ENCODE assay signal across 12 cellular contexts in the genomic region with DNA sequence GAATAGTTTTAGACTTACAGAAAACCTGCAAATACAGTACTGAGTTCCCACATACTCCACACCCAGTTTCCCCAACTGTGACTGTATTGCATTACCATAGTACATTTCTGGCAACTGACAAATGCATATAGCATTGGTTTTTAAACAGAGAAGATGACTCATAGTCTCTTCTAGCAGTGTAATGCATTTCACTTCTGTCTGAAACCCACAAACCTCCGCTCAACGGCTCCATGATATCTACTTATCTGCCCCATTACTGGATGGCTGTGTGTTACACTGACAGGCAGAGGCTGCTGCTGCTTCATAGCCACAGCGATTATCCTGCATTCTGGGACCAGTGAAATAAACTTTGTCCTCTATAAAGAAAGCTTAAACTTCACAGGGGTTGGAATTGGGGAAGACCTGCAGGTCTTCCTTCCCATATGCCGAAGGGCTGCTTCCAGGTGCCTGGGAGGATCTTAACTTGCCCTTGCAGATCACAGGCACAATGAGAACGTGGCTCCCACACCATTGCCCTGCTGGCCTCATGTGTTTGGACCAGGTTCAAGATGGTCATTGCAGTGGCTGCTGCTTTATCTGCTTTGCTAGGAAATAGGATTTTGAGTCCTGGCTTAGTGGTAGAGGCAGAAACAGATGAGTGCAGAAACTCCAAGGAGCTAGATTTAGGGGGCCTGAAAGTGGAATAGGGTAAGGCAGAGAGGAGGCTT.
DNase-seq lines count a peak whose midpoint lies in the region; ATAC-seq and TF ChIP-seq lines count a peak whose summit lies in the region.
"Had no signal": no experiment of that assay in that cellular context is flagged by ENCODE, and none has a peak within 500 bp of the region (broad histone marks: within the 10 kb centered on the region; RNA-seq: fewer than 3 reads in every experiment).

No MANE protein-coding gene starts in this region.

- H3K9me3 Mint-ChIP-seq in WTC11, result no peaks in the 10 kb centered on the region

- TF ChIP-seq POLR2A in esophagus muscularis mucosa (IDR thresholded peaks at IDR 0.05; ENCODE audit: low read depth), result no peak

- POLR2A ChIA-PET in WTC11 (lab: Charles Lee), result no interaction called here

- DNase-seq in NOMO-1 treated with dmso at 0.1 percent for 144 hours (lab: John Stamatoyannopoulos, UW; ENCODE audit: unreplicated experiment) (peak; percentile 6), fibroblast of the aortic adventitia (ENCODE audit: low read depth) (peak; percentile 5), esophagus muscularis mucosa (ENCODE audit: extremely low spot score) (no peak), NCI-H187 treated with DMSO at 0.1 percent for 48 hours (lab: John Stamatoyannopoulos, UW) (no peak), WTC11 (ENCODE audit: low spot score) (no peak)
- DNase-seq: left ventricle myocardium inferior, NCI-H524 treated with DMSO at 0.1 percent for 48 hours, sigmoid colon, testis had no signal

- no peaks in the 10 kb centered on the region for H3K9me3 ChIP-seq in esophagus muscularis mucosa
- H3K9me3 ChIP-seq: left ventricle myocardium inferior, sigmoid colon, testis had no signal

- H3K36me3 ChIP-seq in esophagus muscularis mucosa, result no peaks in the 10 kb centered on the region
- H3K36me3 ChIP-seq: left ventricle myocardium inferior, sigmoid colon had no signal

- no peak overlapping the region for H3K27ac ChIP-seq in esophagus muscularis mucosa (replicated peaks in 1 of 4)
- H3K27ac ChIP-seq: left ventricle myocardium inferior, sigmoid colon, testis had no signal

- no peaks in the 10 kb centered on the region for H3K27me3 Mint-ChIP-seq in WTC11 (ENCODE audit: low read depth)

- no peaks in the 10 kb centered on the region for H3K27me3 ChIP-seq in esophagus muscularis mucosa
- H3K27me3 ChIP-seq: sigmoid colon, testis had no signal

- no peaks in the 10 kb centered on the region for H3K4me1 ChIP-seq in esophagus muscularis mucosa
- H3K4me1 ChIP-seq: left ventricle myocardium inferior, testis had no signal

- intact Hi-C loops in esophagus muscularis mucosa (cut with DNase I), result no loop called here

- H3K36me3 Mint-ChIP-seq in WTC11, result no peaks in the 10 kb centered on the region

- H3K4me3 ChIP-seq in fibroblast of the aortic adventitia (ENCODE audit: low read depth, low read length) (no peak overlapping the region), esophagus muscularis mucosa (no peak overlapping the region)
- H3K4me3 ChIP-seq: left ventricle myocardium inferior, sigmoid colon, testis had no signal

- TF ChIP-seq CTCF in fibroblast of the aortic adventitia (IDR thresholded peaks at IDR 0.05; ENCODE audit: insufficient read depth, low read length) (no peak), esophagus muscularis mucosa (IDR thresholded peaks at IDR 0.05) (no peak), WTC11 (IDR thresholded peaks at IDR 0.05) (no peak)

- ATAC-seq in GM18499 (IDR thresholded peaks at IDR 0.05; ENCODE audit: insufficient read depth, unreplicated experiment), result peak; percentile 88
- peak; percentile 96 for ATAC-seq in HG02870 (IDR thresholded peaks at IDR 0.05; ENCODE audit: unreplicated experiment)
- ATAC-seq in GM21737 (IDR thresholded peaks at IDR 0.05; ENCODE audit: unreplicated experiment), result no peak
- ATAC-seq in WTC11, result no peak

- H3K4me1 Mint-ChIP-seq in WTC11, result no peaks in the 10 kb centered on the region

- no peak for TF ChIP-seq EP300 in esophagus muscularis mucosa (IDR thresholded peaks at IDR 0.05)

- WGBS in esophagus muscularis mucosa, result 77% methylated on average over 5 of the region's 5 CpGs

- CTCF ChIA-PET in WTC11 (lab: Charles Lee), result no interaction called here

- H3K4me3 Mint-ChIP-seq in WTC11, result no peak overlapping the region

- H3K27ac Mint-ChIP-seq in WTC11, result no peak overlapping the region

TF ChIP-seq in WTC11, 78 proteins besides CTCF, POLR2A, EP300 and RAD21 (continues in another document):
- TF ChIP-seq IRF2 (CRISPR knock-in tag; IDR thresholded peaks at IDR 0.05; ENCODE audit: borderline replicate concordance, low read depth) (no peak), SMAD3 (CRISPR knock-in tag; IDR thresholded peaks at IDR 0.05; ENCODE audit: borderline replicate concordance) (no peak), NR1H2 (CRISPR knock-in tag; IDR thresholded peaks at IDR 0.05) (no peak), PREB (CRISPR knock-in tag; IDR thresholded peaks at IDR 0.05; ENCODE audit: borderline replicate concordance) (no peak), JUN (CRISPR knock-in tag; IDR thresholded peaks at IDR 0.05) (no peak), HMGA2 (CRISPR knock-in tag; IDR thresholded peaks at IDR 0.05) (no peak), OVOL2 (CRISPR knock-in tag; IDR thresholded peaks at IDR 0.05; ENCODE audit: borderline replicate concordance) (no peak), ATF6 (CRISPR knock-in tag; IDR thresholded peaks at IDR 0.05) (no peak), MXD4 (CRISPR knock-in tag; IDR thresholded peaks at IDR 0.05; ENCODE audit: borderline replicate concordance) (no peak), FOXP1 (CRISPR knock-in tag; IDR thresholded peaks at IDR 0.05; ENCODE audit: borderline replicate concordance) (no peak), ESRRA (CRISPR knock-in tag; IDR thresholded peaks at IDR 0.05; ENCODE audit: borderline replicate concordance) (no peak), ZBTB21 (CRISPR knock-in tag; IDR thresholded peaks at IDR 0.05; ENCODE audit: borderline replicate concordance) (no peak), E2F5 (CRISPR knock-in tag; IDR thresholded peaks at IDR 0.05) (no peak), RORB (CRISPR knock-in tag; IDR thresholded peaks at IDR 0.05) (no peak), ZSCAN18 (CRISPR knock-in tag; IDR thresholded peaks at IDR 0.05) (no peak)
- TF ChIP-seq, protein P1, sequence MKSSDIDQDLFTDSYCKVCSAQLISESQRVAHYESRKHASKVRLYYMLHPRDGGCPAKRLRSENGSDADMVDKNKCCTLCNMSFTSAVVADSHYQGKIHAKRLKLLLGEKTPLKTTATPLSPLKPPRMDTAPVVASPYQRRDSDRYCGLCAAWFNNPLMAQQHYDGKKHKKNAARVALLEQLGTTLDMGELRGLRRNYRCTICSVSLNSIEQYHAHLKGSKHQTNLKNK (CRISPR knock-in tag; IDR thresholded peaks at IDR 0.05), result no peak
- TF ChIP-seq, protein P2, sequence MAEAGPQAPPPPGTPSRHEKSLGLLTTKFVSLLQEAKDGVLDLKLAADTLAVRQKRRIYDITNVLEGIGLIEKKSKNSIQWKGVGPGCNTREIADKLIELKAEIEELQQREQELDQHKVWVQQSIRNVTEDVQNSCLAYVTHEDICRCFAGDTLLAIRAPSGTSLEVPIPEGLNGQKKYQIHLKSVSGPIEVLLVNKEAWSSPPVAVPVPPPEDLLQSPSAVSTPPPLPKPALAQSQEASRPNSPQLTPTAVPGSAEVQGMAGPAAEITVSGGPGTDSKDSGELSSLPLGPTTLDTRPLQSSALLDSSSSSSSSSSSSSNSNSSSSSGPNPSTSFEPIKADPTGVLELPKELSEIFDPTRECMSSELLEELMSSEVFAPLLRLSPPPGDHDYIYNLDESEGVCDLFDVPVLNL (CRISPR knock-in tag; IDR thresholded peaks at IDR 0.05; ENCODE audit: borderline replicate concordance, low read depth), result no peak

Comparison
In these comparisons a context has a peak if more than half of its experiments do, and no peak if none do; other contexts are left out.
1. ATAC-seq: peak in GM18499 (single experiment) and HG02870 (single experiment); none in GM21737 (single experiment) and WTC11 (single experiment).
2. DNase-seq: peak in NOMO-1 treated with dmso at 0.1 percent for 144 hours (single experiment) and fibroblast of the aortic adventitia (single experiment); none in esophagus muscularis mucosa (single experiment), NCI-H187 treated with DMSO at 0.1 percent for 48 hours (single experiment) and WTC11 (single experiment).